Comparison of ENCODE assay signal across 17 cellular contexts in the genomic region with DNA sequence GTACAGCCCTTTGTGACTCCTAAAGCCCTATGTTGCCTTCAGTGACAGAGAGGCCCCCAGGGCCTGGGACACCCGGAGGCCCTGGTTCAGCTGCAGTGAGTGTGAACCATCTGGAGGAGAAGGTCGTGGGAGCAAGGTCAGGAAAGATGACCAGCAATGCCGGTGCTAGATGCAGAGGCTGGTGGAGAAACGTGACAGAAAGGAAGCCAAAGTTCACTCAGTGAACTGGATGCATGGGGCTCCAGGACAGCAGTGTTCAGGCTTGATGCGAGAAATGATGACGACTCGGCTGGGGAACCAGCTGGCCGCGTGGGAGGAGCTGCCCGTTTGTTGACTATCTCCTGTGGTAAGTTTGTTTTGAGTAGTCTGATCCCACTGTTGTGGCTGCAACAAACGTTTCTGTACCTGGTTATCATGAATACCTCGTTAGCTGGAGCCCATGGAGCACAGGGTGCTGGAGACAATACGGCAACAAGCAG. TPM values are rescaled to one million over a fixed set of nuclear protein-coding genes. Genes with fewer than 3 reads are reported as not detected.
DNase-seq lines count a peak whose midpoint lies in the region; ATAC-seq and TF ChIP-seq lines count a peak whose summit lies in the region.
"Had no signal": no experiment of that assay in that cellular context is flagged by ENCODE, and none has a peak within 500 bp of the region (broad histone marks: within the 10 kb centered on the region; RNA-seq: fewer than 3 reads in every experiment).

No MANE protein-coding gene starts in this region.

- intact Hi-C loops in esophagus muscularis mucosa (cut with DNase I) = no loop called here
- intact Hi-C loops in mucosa of descending colon (cut with DNase I, micrococcal nuclease) = no loop called here
- intact Hi-C loops in thyroid gland (cut with DNase I) = no loop called here

- H3K36me3 ChIP-seq in esophagus muscularis mucosa (peaks cover 0 to 28% (median 4%) of the 10 kb centered on the region in 4 donors), mucosa of descending colon (ENCODE audit: low read depth) (no peaks in the 10 kb centered on the region), thyroid gland (no peaks in the 10 kb centered on the region)
- H3K36me3 ChIP-seq: breast epithelium had no signal

- TF ChIP-seq POLR2A in esophagus muscularis mucosa (IDR thresholded peaks at IDR 0.05; ENCODE audit: low read depth) = no peak
- TF ChIP-seq POLR2A in thyroid gland (IDR thresholded peaks at IDR 0.05) = no peak

- ATAC-seq in mucosa of descending colon (peak; percentile 24), GM21576 (IDR thresholded peaks at IDR 0.05; ENCODE audit: unreplicated experiment) (no peak), GM18517 (IDR thresholded peaks at IDR 0.05; ENCODE audit: unreplicated experiment) (no peak), GM21528 (IDR thresholded peaks at IDR 0.05; ENCODE audit: low FRiP score, unreplicated experiment) (no peak)
- ATAC-seq: activated T-cell treated with anti-CD3 and anti-CD28 coated beads, Interleukin-2, amount 50 U/mL, for 4 hours; stimulated activated effector memory CD8-positive, alpha-beta T cell treated with anti-CD3 and anti-CD28 coated beads, Interleukin-12 subunit alpha, Interleukin-12 subunit beta, amount 100 ng/mL, for 72 hours had no signal

- no peak for TF ChIP-seq CTCF in esophagus muscularis mucosa (IDR thresholded peaks at IDR 0.05)
- no peak for TF ChIP-seq CTCF in mucosa of descending colon (IDR thresholded peaks at IDR 0.05)
- no peak for TF ChIP-seq CTCF in thyroid gland (IDR thresholded peaks at IDR 0.05)

- peaks cover 13 to 68% (median 65%) of the 10 kb centered on the region in 4 donors for H3K4me1 ChIP-seq in esophagus muscularis mucosa
- no peaks in the 10 kb centered on the region for H3K4me1 ChIP-seq in mucosa of descending colon (ENCODE audit: low read depth)
- H3K4me1 ChIP-seq in thyroid gland = no peaks in the 10 kb centered on the region
- H3K4me1 ChIP-seq: breast epithelium had no signal

- H3K27ac ChIP-seq in esophagus muscularis mucosa (replicated peaks in 1 of 4) (peak overlapping the region; percentile 86 to 94 (median 92)), thyroid gland (no peak overlapping the region)
- H3K27ac ChIP-seq: dorsolateral prefrontal cortex had no signal

- WGBS in esophagus muscularis mucosa = 70% methylated on average over 13 of the region's 13 CpGs
- 73 to 79% methylated on average over 13 of the region's 13 CpGs for WGBS in thyroid gland, 2 donors

- DNase-seq in DMS53 (lab: John Stamatoyannopoulos, UW) = peak; percentile 84
- peak; percentile 1 for DNase-seq in NCI-H2029 treated with DMSO at 0.1 percent for 48 hours (lab: John Stamatoyannopoulos, UW)
- DNase-seq in esophagus muscularis mucosa (ENCODE audit: extremely low spot score) = no peak
- peak in 1 of 3 donors; percentile 30 for DNase-seq in mucosa of descending colon
- no peak for DNase-seq in thyroid gland
- DNase-seq: activated CD4-positive, alpha-beta T cell treated with anti-CD3 and anti-CD28 coated beads, Interleukin-2, amount 50 U/mL, for 4 hours; activated naive CD8-positive, alpha-beta T cell treated with anti-CD3 and anti-CD28 coated beads, Interleukin-2, amount 10 ng/mL, durations not matched to agents 7 days and 5 days; activated T-cell treated with anti-CD3 and anti-CD28 coated beads, Interleukin-2, amount 50 U/mL, for 4 hours; Calu3; dorsolateral prefrontal cortex; kidney glomerular epithelial cell; NCI-H187 treated with DMSO at 0.1 percent for 48 hours had no signal

- no peak for TF ChIP-seq EP300 in esophagus muscularis mucosa (IDR thresholded peaks at IDR 0.05)

- no peaks in the 10 kb centered on the region for H3K9me3 ChIP-seq in esophagus muscularis mucosa
- H3K9me3 ChIP-seq in mucosa of descending colon = no peaks in the 10 kb centered on the region
- no peaks in the 10 kb centered on the region for H3K9me3 ChIP-seq in thyroid gland
- H3K9me3 ChIP-seq: breast epithelium had no signal

- H3K27me3 ChIP-seq in esophagus muscularis mucosa = no peaks in the 10 kb centered on the region
- H3K27me3 ChIP-seq in thyroid gland = no peaks in the 10 kb centered on the region
- H3K27me3 ChIP-seq: breast epithelium, dorsolateral prefrontal cortex had no signal

- H3K4me3 ChIP-seq in esophagus muscularis mucosa (no peak overlapping the region), mucosa of descending colon (no peak overlapping the region), thyroid gland (replicated peaks in 1 of 3) (no peak overlapping the region)
- H3K4me3 ChIP-seq: breast epithelium, dorsolateral prefrontal cortex had no signal

RNA-seq across cellular contexts. Expression of a gene that starts 54.1 kb away (rescaled TPM):
- 100 to 1,000 TPM in 1 of 4 donors, 10 to 100 TPM in 3; 66.4 to 105 (median 77.9) TPM for total RNA-seq in esophagus muscularis mucosa
- 100 to 1,000 TPM; 169 to 263 (median 188) TPM for total RNA-seq in mucosa of descending colon
- total RNA-seq in thyroid gland = 10 to 100 TPM; 60.2 to 87.9 (median 69.1) TPM

Comparison
In these comparisons a context has a peak if more than half of its experiments do, and no peak if none do; other contexts are left out.
1. DNase-seq: peak in DMS53 (single experiment) and NCI-H2029 treated with DMSO at 0.1 percent for 48 hours (single experiment); none in esophagus muscularis mucosa (single experiment) and thyroid gland (0 of 2).
2. H3K27ac ChIP-seq: peak in esophagus muscularis mucosa (4 of 4); none in thyroid gland (0 of 3).